ENCODE assay signal across 1 cellular context in the genomic region with DNA sequence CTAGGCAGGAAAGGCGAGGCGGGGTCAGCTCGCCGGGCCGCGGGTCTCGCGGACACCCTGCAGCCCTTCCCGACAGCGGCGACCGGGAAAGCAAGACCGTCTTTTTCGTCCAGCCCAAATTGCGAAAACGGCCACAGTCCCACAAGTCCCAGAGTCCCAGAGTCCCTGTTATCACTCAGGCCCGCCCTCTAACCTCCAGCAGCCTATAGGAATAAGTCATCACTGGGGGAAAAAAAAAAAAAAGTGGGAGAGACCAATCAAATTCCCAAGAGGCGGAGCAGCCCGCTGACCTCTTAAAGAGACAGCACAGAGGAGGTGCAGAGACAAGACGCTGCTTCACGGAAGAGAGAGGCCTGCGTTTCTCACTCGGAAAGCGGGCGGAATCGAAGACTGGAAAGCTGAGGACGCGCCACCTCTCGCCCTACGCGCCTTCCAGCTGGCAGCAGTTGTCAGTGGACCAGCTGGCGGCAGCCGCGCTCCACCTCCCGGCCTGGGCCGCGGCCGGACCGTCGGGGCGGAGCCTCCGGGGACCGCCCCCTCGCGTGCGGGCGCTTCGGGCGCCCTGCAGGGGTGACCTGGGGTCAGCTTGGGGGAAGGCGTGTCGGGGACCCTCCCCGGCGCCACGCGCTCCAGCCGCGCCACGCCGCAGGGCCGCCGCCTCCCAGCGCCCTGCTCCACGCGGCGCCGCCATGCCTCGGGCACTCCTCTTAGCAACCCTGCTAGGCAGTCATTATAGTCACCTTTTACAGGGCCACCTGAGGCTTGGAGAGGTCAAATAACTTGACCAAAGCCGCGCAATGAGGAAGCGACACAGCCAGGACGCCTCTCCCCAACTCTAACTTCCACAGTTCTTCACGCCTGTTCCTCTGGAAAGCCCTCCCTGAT.
TF ChIP-seq lines count a peak whose summit lies in the region.

A gene (minus strand): TSS at position 141 of the 885 bp plus-strand sequence. CDS start 10,587 bp downstream, outside the sequence.

TF ChIP-seq in HepG2, 621 proteins besides CTCF, POLR2A, EP300 and RAD21 (continued from another document and continues in another):
- 0 out of 2 replicates have a peak, but pooled peaks have one; percentile 56 for TF ChIP-seq ZSCAN25 (CRISPR knock-in tag; IDR thresholded peaks at IDR 0.05)
- TF ChIP-seq MXD4 (CRISPR knock-in tag; IDR thresholded peaks at IDR 0.05) = peak; percentile 57; the same call in 1 of the 2 replicates
- TF ChIP-seq, protein P1, sequence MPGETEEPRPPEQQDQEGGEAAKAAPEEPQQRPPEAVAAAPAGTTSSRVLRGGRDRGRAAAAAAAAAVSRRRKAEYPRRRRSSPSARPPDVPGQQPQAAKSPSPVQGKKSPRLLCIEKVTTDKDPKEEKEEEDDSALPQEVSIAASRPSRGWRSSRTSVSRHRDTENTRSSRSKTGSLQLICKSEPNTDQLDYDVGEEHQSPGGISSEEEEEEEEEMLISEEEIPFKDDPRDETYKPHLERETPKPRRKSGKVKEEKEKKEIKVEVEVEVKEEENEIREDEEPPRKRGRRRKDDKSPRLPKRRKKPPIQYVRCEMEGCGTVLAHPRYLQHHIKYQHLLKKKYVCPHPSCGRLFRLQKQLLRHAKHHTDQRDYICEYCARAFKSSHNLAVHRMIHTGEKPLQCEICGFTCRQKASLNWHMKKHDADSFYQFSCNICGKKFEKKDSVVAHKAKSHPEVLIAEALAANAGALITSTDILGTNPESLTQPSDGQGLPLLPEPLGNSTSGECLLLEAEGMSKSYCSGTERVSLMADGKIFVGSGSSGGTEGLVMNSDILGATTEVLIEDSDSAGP (CRISPR knock-in tag; IDR thresholded peaks at IDR 0.05; ENCODE audit: borderline replicate concordance) = peak; percentile 100
- no peak for TF ChIP-seq ZNF460 (CRISPR knock-in tag; IDR thresholded peaks at IDR 0.05; ENCODE audit: borderline replicate concordance)
- no peak for TF ChIP-seq CENPX (CRISPR knock-in tag; IDR thresholded peaks at IDR 0.05)
- TF ChIP-seq, protein P2, sequence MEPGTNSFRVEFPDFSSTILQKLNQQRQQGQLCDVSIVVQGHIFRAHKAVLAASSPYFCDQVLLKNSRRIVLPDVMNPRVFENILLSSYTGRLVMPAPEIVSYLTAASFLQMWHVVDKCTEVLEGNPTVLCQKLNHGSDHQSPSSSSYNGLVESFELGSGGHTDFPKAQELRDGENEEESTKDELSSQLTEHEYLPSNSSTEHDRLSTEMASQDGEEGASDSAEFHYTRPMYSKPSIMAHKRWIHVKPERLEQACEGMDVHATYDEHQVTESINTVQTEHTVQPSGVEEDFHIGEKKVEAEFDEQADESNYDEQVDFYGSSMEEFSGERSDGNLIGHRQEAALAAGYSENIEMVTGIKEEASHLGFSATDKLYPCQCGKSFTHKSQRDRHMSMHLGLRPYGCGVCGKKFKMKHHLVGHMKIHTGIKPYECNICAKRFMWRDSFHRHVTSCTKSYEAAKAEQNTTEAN (CRISPR knock-in tag; conservative IDR thresholded peaks at IDR 0.05) = no peak; the same call in 1 of the 2 replicates
- TF ChIP-seq PHF21A (CRISPR knock-in tag; IDR thresholded peaks at IDR 0.05) = peak; percentile 77; the same call in 1 of the 2 replicates
- no peak for TF ChIP-seq TP53 (CRISPR knock-in tag; conservative IDR thresholded peaks at IDR 0.05)
- TF ChIP-seq RFXANK (CRISPR knock-in tag; IDR thresholded peaks at IDR 0.05) = 0 out of 2 replicates have a peak, but pooled peaks have one; percentile 73
- TF ChIP-seq, protein P3, sequence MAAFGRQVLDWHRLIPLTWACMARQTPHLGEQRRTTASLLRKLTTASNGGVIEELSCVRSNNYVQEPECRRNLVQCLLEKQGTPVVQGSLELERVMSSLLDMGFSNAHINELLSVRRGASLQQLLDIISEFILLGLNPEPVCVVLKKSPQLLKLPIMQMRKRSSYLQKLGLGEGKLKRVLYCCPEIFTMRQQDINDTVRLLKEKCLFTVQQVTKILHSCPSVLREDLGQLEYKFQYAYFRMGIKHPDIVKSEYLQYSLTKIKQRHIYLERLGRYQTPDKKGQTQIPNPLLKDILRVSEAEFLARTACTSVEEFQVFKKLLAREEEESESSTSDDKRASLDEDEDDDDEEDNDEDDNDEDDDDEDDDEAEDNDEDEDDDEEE (CRISPR knock-in tag; IDR thresholded peaks at IDR 0.05) = 0 out of 2 replicates have a peak, but pooled peaks have one; percentile 70
- TF ChIP-seq ZNF446 (CRISPR knock-in tag; IDR thresholded peaks at IDR 0.05) = no peak; the same call in 1 of the 2 replicates
- TF ChIP-seq FOXC1 (CRISPR knock-in tag; IDR thresholded peaks at IDR 0.05; ENCODE audit: borderline replicate concordance) = peak; percentile 53; the same call in 1 of the 2 replicates
- 0 out of 2 replicates have a peak, but pooled peaks have one; percentile 21 for TF ChIP-seq ZNF557 (CRISPR knock-in tag; IDR thresholded peaks at IDR 0.05)
- TF ChIP-seq, protein P4, sequence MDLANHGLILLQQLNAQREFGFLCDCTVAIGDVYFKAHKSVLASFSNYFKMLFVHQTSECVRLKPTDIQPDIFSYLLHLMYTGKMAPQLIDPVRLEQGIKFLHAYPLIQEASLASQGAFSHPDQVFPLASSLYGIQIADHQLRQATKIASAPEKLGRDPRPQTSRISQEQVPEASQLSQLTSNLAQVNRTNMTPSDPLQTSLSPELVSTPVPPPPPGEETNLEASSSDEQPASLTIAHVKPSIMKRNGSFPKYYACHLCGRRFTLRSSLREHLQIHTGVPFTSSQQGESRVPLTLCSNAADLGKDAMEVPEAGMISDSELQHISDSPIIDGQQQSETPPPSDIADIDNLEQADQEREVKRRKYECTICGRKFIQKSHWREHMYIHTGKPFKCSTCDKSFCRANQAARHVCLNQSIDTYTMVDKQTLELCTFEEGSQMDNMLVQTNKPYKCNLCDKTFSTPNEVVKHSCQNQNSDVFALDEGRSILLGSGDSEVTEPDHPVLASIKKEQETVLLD (CRISPR knock-in tag; IDR thresholded peaks at IDR 0.05; ENCODE audit: low read depth) = no peak
- 0 out of 2 replicates have a peak, but pooled peaks have one; percentile 35 for TF ChIP-seq ONECUT2 (CRISPR knock-in tag; IDR thresholded peaks at IDR 0.05)
- peak; percentile 13; the same call in 1 of the 2 replicates for TF ChIP-seq ZNF614 (CRISPR knock-in tag; IDR thresholded peaks at IDR 0.05; ENCODE audit: borderline replicate concordance)
- TF ChIP-seq, protein P5, sequence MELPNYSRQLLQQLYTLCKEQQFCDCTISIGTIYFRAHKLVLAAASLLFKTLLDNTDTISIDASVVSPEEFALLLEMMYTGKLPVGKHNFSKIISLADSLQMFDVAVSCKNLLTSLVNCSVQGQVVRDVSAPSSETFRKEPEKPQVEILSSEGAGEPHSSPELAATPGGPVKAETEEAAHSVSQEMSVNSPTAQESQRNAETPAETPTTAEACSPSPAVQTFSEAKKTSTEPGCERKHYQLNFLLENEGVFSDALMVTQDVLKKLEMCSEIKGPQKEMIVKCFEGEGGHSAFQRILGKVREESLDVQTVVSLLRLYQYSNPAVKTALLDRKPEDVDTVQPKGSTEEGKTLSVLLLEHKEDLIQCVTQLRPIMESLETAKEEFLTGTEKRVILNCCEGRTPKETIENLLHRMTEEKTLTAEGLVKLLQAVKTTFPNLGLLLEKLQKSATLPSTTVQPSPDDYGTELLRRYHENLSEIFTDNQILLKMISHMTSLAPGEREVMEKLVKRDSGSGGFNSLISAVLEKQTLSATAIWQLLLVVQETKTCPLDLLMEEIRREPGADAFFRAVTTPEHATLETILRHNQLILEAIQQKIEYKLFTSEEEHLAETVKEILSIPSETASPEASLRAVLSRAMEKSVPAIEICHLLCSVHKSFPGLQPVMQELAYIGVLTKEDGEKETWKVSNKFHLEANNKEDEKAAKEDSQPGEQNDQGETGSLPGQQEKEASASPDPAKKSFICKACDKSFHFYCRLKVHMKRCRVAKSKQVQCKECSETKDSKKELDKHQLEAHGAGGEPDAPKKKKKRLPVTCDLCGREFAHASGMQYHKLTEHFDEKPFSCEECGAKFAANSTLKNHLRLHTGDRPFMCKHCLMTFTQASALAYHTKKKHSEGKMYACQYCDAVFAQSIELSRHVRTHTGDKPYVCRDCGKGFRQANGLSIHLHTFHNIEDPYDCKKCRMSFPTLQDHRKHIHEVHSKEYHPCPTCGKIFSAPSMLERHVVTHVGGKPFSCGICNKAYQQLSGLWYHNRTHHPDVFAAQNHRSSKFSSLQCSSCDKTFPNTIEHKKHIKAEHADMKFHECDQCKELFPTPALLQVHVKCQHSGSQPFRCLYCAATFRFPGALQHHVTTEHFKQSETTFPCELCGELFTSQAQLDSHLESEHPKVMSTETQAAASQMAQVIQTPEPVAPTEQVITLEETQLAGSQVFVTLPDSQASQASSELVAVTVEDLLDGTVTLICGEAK (IDR thresholded peaks at IDR 0.05) = no peak
- TF ChIP-seq, protein P5 (CRISPR knock-in tag; IDR thresholded peaks at IDR 0.05) = peak; percentile 66; the same call in 1 of the 2 replicates
- TF ChIP-seq, protein P6, sequence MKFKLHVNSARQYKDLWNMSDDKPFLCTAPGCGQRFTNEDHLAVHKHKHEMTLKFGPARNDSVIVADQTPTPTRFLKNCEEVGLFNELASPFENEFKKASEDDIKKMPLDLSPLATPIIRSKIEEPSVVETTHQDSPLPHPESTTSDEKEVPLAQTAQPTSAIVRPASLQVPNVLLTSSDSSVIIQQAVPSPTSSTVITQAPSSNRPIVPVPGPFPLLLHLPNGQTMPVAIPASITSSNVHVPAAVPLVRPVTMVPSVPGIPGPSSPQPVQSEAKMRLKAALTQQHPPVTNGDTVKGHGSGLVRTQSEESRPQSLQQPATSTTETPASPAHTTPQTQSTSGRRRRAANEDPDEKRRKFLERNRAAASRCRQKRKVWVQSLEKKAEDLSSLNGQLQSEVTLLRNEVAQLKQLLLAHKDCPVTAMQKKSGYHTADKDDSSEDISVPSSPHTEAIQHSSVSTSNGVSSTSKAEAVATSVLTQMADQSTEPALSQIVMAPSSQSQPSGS (CRISPR knock-in tag; IDR thresholded peaks at IDR 0.05) = peak; percentile 18; the same call in 1 of the 2 replicates
- TF ChIP-seq, protein P7, sequence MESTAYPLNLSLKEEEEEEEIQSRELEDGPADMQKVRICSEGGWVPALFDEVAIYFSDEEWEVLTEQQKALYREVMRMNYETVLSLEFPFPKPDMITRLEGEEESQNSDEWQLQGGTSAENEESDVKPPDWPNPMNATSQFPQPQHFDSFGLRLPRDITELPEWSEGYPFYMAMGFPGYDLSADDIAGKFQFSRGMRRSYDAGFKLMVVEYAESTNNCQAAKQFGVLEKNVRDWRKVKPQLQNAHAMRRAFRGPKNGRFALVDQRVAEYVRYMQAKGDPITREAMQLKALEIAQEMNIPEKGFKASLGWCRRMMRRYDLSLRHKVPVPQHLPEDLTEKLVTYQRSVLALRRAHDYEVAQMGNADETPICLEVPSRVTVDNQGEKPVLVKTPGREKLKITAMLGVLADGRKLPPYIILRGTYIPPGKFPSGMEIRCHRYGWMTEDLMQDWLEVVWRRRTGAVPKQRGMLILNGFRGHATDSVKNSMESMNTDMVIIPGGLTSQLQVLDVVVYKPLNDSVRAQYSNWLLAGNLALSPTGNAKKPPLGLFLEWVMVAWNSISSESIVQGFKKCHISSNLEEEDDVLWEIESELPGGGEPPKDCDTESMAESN (CRISPR knock-in tag; conservative IDR thresholded peaks at IDR 0.05) = peak; percentile 29; the same call in 1 of the 2 replicates
- no peak for TF ChIP-seq HNRNPH1 (optimal IDR thresholded peaks at IDR 0.05; ENCODE audit: low read depth, low read length)
- no peak for TF ChIP-seq ZNF775 (CRISPR knock-in tag; IDR thresholded peaks at IDR 0.05; ENCODE audit: borderline replicate concordance)
- no peak for TF ChIP-seq ZNF891 (CRISPR knock-in tag; IDR thresholded peaks at IDR 0.05)
- peak; percentile 77; the same call in 1 of the 2 replicates for TF ChIP-seq SMAD1 (CRISPR knock-in tag; IDR thresholded peaks at IDR 0.05; ENCODE audit: borderline replicate concordance, low read depth)
- no peak for TF ChIP-seq POGZ (CRISPR knock-in tag; IDR thresholded peaks at IDR 0.05)
- TF ChIP-seq KLF13 (CRISPR knock-in tag; IDR thresholded peaks at IDR 0.05) = no peak
- no peak for TF ChIP-seq U2AF1 (optimal IDR thresholded peaks at IDR 0.05; ENCODE audit: low read depth, low read length)
- TF ChIP-seq ZNF788 (CRISPR knock-in tag; IDR thresholded peaks at IDR 0.05; ENCODE audit: borderline replicate concordance) = peak; percentile 83
- TF ChIP-seq IKZF1 (IDR thresholded peaks at IDR 0.05) = no peak
